1 cellular context compared by ENCODE assay signal in genomic region chr5:181246276-181247050, GRCh38.
TF ChIP-seq lines count a peak whose summit lies in the region.

No MANE protein-coding gene starts in this region.

TF ChIP-seq in HEK293, 187 proteins besides CTCF, POLR2A, EP300 and RAD21 (continued from another document):
- TF ChIP-seq, protein P1, sequence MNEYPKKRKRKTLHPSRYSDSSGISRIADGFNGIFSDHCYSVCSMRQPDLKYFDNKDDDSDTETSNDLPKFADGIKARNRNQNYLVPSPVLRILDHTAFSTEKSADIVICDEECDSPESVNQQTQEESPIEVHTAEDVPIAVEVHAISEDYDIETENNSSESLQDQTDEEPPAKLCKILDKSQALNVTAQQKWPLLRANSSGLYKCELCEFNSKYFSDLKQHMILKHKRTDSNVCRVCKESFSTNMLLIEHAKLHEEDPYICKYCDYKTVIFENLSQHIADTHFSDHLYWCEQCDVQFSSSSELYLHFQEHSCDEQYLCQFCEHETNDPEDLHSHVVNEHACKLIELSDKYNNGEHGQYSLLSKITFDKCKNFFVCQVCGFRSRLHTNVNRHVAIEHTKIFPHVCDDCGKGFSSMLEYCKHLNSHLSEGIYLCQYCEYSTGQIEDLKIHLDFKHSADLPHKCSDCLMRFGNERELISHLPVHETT (tag by site-specific recombination; IDR thresholded peaks at IDR 0.05), result no peak
- TF ChIP-seq ZNF280D (tag by site-specific recombination; IDR thresholded peaks at IDR 0.05), result no peak
- TF ChIP-seq ZNF585B (tag by site-specific recombination; IDR thresholded peaks at IDR 0.05), result no peak
- no peak for TF ChIP-seq ZNF169 (tag by site-specific recombination; IDR thresholded peaks at IDR 0.05)
- no peak for TF ChIP-seq ZFP41 (tag by site-specific recombination; IDR thresholded peaks at IDR 0.05; ENCODE audit: borderline replicate concordance)
- no peak for TF ChIP-seq ZBTB7A (tag by site-specific recombination; IDR thresholded peaks at IDR 0.05; ENCODE audit: low read depth)
- no peak for TF ChIP-seq ZNF121 (tag by site-specific recombination; IDR thresholded peaks at IDR 0.05)
- no peak for TF ChIP-seq HOXC10 (CRISPR knock-in tag; IDR thresholded peaks at IDR 0.05)
- no peak for TF ChIP-seq SCRT2 (tag by site-specific recombination; IDR thresholded peaks at IDR 0.05)
- no peak for TF ChIP-seq ZNF560 (tag by site-specific recombination; IDR thresholded peaks at IDR 0.05; ENCODE audit: borderline replicate concordance)
- TF ChIP-seq PRDM10 (tag by site-specific recombination; IDR thresholded peaks at IDR 0.05), result peak; percentile 100
- TF ChIP-seq KLF16 (tag by site-specific recombination; IDR thresholded peaks at IDR 0.05), result peak; percentile 87
- peak; percentile 86 for TF ChIP-seq ZNF341 (tag by site-specific recombination; IDR thresholded peaks at IDR 0.05; ENCODE audit: low read depth)
- TF ChIP-seq ZSCAN18 (tag by site-specific recombination; IDR thresholded peaks at IDR 0.05), result no peak
- no peak for TF ChIP-seq ZSCAN16 (tag by site-specific recombination; IDR thresholded peaks at IDR 0.05)
- TF ChIP-seq ZNF621 (tag by site-specific recombination; IDR thresholded peaks at IDR 0.05), result no peak
- TF ChIP-seq ZNF18 (tag by site-specific recombination; IDR thresholded peaks at IDR 0.05), result no peak
- TF ChIP-seq ZBTB11 (tag by site-specific recombination; conservative IDR thresholded peaks at IDR 0.05; ENCODE audit: low read depth), result peak; percentile 85
- TF ChIP-seq PATZ1 (tag by site-specific recombination; IDR thresholded peaks at IDR 0.05), result peak; percentile 87
- TF ChIP-seq ZNF2 (tag by site-specific recombination; IDR thresholded peaks at IDR 0.05), result peak; percentile 17; the same call in 1 of the 2 replicates
- TF ChIP-seq, protein P2, sequence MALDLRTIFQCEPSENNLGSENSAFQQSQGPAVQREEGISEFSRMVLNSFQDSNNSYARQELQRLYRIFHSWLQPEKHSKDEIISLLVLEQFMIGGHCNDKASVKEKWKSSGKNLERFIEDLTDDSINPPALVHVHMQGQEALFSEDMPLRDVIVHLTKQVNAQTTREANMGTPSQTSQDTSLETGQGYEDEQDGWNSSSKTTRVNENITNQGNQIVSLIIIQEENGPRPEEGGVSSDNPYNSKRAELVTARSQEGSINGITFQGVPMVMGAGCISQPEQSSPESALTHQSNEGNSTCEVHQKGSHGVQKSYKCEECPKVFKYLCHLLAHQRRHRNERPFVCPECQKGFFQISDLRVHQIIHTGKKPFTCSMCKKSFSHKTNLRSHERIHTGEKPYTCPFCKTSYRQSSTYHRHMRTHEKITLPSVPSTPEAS (tag by site-specific recombination; IDR thresholded peaks at IDR 0.05), result no peak
- no peak for TF ChIP-seq ZNF707 (tag by site-specific recombination; IDR thresholded peaks at IDR 0.05)
